Comparison of ENCODE assay signal across 12 cellular contexts in genomic region chr9:127503379-127503921, GRCh38. TPM values are rescaled to one million over a fixed set of nuclear protein-coding genes. Genes with fewer than 3 reads are reported as not detected.
A peak's percentile ranks its signal among the peaks of the same experiment; 100 is the strongest.
DNase-seq lines count a peak whose midpoint lies in the region; ATAC-seq and TF ChIP-seq lines count a peak whose summit lies in the region.
"Had no signal": no experiment of that assay in that cellular context is flagged by ENCODE, and none has a peak within 500 bp of the region (broad histone marks: within the 10 kb centered on the region; RNA-seq: fewer than 3 reads in every experiment).

No MANE protein-coding gene starts in this region.

- intact Hi-C loops in uterus (cut with DNase I; ENCODE audit: low total_unique reads), result loop anchor here (10.0 kb wide), 1 partner anchor 421 kb away; no protein-coding TSS in a partner anchor

- no peaks in the 10 kb centered on the region for H3K4me1 Mint-ChIP-seq in activated T-cell treated with anti-CD3 and anti-CD28 coated beads, Interleukin-2, amount 50 U/mL, for 72 hours (ENCODE audit: low read depth)
- H3K4me1 Mint-ChIP-seq in activated T-cell treated with anti-CD3 and anti-CD28 coated beads, Interleukin-2, amount 50 U/mL, for 24 hours (ENCODE audit: low read depth), result no peaks in the 10 kb centered on the region
- H3K4me1 Mint-ChIP-seq in chondrocyte (ENCODE audit: low read depth), result peaks cover 5% of the 10 kb centered on the region
- H3K4me1 Mint-ChIP-seq: CD8-positive, alpha-beta memory T cell had no signal

- H3K27me3 Mint-ChIP-seq in activated T-cell treated with anti-CD3 and anti-CD28 coated beads, Interleukin-2, amount 50 U/mL, for 72 hours (ENCODE audit: low read depth), result no peaks in the 10 kb centered on the region
- no peaks in the 10 kb centered on the region for H3K27me3 Mint-ChIP-seq in activated T-cell treated with anti-CD3 and anti-CD28 coated beads, Interleukin-2, amount 50 U/mL, for 24 hours
- no peaks in the 10 kb centered on the region for H3K27me3 Mint-ChIP-seq in chondrocyte (ENCODE audit: low read depth)
- H3K27me3 Mint-ChIP-seq: CD8-positive, alpha-beta memory T cell had no signal

- no peak overlapping the region for H2BK15ac ChIP-seq in neuronal stem cell (ENCODE audit: low read length)

- H4K8ac ChIP-seq in neuronal stem cell (ENCODE audit: low read depth, low read length), result peak overlapping the region; percentile 96

- DNase-seq in activated T-cell treated with anti-CD3 and anti-CD28 coated beads, Interleukin-2, amount 50 U/mL, for 72 hours, result no peak
- DNase-seq in activated T-cell treated with anti-CD3 and anti-CD28 coated beads, Interleukin-2, amount 50 U/mL, for 24 hours, result no peak
- DNase-seq in chondrocyte (ENCODE audit: low spot score), result no peak
- no peak for DNase-seq in neuronal stem cell (ENCODE audit: low spot score)
- no peak for DNase-seq in uterus
- DNase-seq: SIG-M5 had no signal

- no CpG with 5 or more reads among the region's 20 CpGs for WGBS in neuronal stem cell (ENCODE audit: extremely low coverage in 2 of 2, insufficient read length in 2 of 2, insufficient replicate concordance in 1 of 2), 2 donors

- ATAC-seq in activated T-cell treated with anti-CD3 and anti-CD28 coated beads, Interleukin-2, amount 50 U/mL, for 72 hours (replicated peaks in 1 of 2), result peak; percentile 25 to 26
- ATAC-seq in HG03175 (IDR thresholded peaks at IDR 0.05; ENCODE audit: unreplicated experiment) (peak; percentile 15), HG02870 (IDR thresholded peaks at IDR 0.05; ENCODE audit: unreplicated experiment) (no peak), GM19467 (IDR thresholded peaks at IDR 0.05; ENCODE audit: unreplicated experiment) (no peak)

- H4K91ac ChIP-seq in neuronal stem cell (ENCODE audit: low read depth, low read length, poor library complexity), result no peak overlapping the region

- peak overlapping the region; percentile 21 for H3K14ac ChIP-seq in neuronal stem cell (ENCODE audit: low read length)

- H3K9me3 Mint-ChIP-seq in activated T-cell treated with anti-CD3 and anti-CD28 coated beads, Interleukin-2, amount 50 U/mL, for 72 hours, result no peaks in the 10 kb centered on the region
- H3K9me3 Mint-ChIP-seq in activated T-cell treated with anti-CD3 and anti-CD28 coated beads, Interleukin-2, amount 50 U/mL, for 24 hours, result no peaks in the 10 kb centered on the region
- H3K9me3 Mint-ChIP-seq in chondrocyte (ENCODE audit: low read depth), result no peaks in the 10 kb centered on the region
- H3K9me3 Mint-ChIP-seq: CD8-positive, alpha-beta memory T cell had no signal

- no peak overlapping the region for H3K27ac Mint-ChIP-seq in activated T-cell treated with anti-CD3 and anti-CD28 coated beads, Interleukin-2, amount 50 U/mL, for 72 hours
- H3K27ac Mint-ChIP-seq in activated T-cell treated with anti-CD3 and anti-CD28 coated beads, Interleukin-2, amount 50 U/mL, for 24 hours, result no peak overlapping the region
- H3K27ac Mint-ChIP-seq in chondrocyte (ENCODE audit: unreplicated experiment), result peak overlapping the region; percentile 5

- H3K36me3 Mint-ChIP-seq in activated T-cell treated with anti-CD3 and anti-CD28 coated beads, Interleukin-2, amount 50 U/mL, for 72 hours (ENCODE audit: insufficient read depth in 2 of 2), result no peaks in the 10 kb centered on the region
- peaks cover 7% of the 10 kb centered on the region for H3K36me3 Mint-ChIP-seq in activated T-cell treated with anti-CD3 and anti-CD28 coated beads, Interleukin-2, amount 50 U/mL, for 24 hours (ENCODE audit: low read depth)
- peaks cover 7% of the 10 kb centered on the region for H3K36me3 Mint-ChIP-seq in chondrocyte (ENCODE audit: low read depth)

- no peak overlapping the region for H2BK12ac ChIP-seq in neuronal stem cell (ENCODE audit: low read length)

- peak overlapping the region; percentile 34 for H3K23ac ChIP-seq in neuronal stem cell (ENCODE audit: low read depth, low read length, poor library complexity)

- no peak overlapping the region for H3K9ac ChIP-seq in neuronal stem cell (ENCODE audit: low read depth, low read length, poor library complexity)
- H3K9ac ChIP-seq: BLaER1 had no signal

- H3K36me3 ChIP-seq in neuronal stem cell (replicated peaks in 1 of 2; ENCODE audit: control insufficient read depth in 2 of 2, insufficient read depth in 2 of 2, low read length in 2 of 2) (peaks cover 6 to 25% of the 10 kb centered on the region in 2 donors), uterus (no peaks in the 10 kb centered on the region)

- no peak overlapping the region for H3K18ac ChIP-seq in neuronal stem cell (ENCODE audit: low read length)

- H2AK5ac ChIP-seq in neuronal stem cell (ENCODE audit: low read depth, low read length), result peak overlapping the region; percentile 63

- peak overlapping the region; percentile 78 for H2BK5ac ChIP-seq in neuronal stem cell (ENCODE audit: low read length)

- no peak overlapping the region for H2AFZ ChIP-seq in neuronal stem cell (ENCODE audit: low read length)

- H3K27me3 ChIP-seq in neuronal stem cell (ENCODE audit: control insufficient read depth in 3 of 3, insufficient read depth in 3 of 3, low read depth in 1 of 3, low read length in 3 of 3) (no peaks in the 10 kb centered on the region), uterus (no peaks in the 10 kb centered on the region)
- H3K27me3 ChIP-seq: BLaER1, Peyer's patch had no signal

- H3K4me2 ChIP-seq in neuronal stem cell (ENCODE audit: insufficient read depth, low read length, poor library complexity, severe bottlenecking), result no peak overlapping the region
- H3K4me2 ChIP-seq: BLaER1 had no signal

- no peak overlapping the region for H2BK120ac ChIP-seq in neuronal stem cell (ENCODE audit: low read depth, low read length)

- H3K9me3 ChIP-seq in neuronal stem cell (replicated peaks in 1 of 2; ENCODE audit: control insufficient read depth in 2 of 2, insufficient read depth in 1 of 2, low read depth in 1 of 2, low read length in 2 of 2) (no peaks in the 10 kb centered on the region), uterus (no peaks in the 10 kb centered on the region)
- H3K9me3 ChIP-seq: BLaER1, Peyer's patch had no signal

- H3K27ac ChIP-seq in neuronal stem cell (replicated peaks; ENCODE audit: low read length) (no peak overlapping the region), uterus (no peak overlapping the region)
- H3K27ac ChIP-seq: BLaER1, Peyer's patch had no signal

- no peak overlapping the region for H3K4me3 ChIP-seq in neuronal stem cell (ENCODE audit: low read length in 2 of 2)
- no peak overlapping the region for H3K4me3 ChIP-seq in uterus
- H3K4me3 ChIP-seq: BLaER1, Peyer's patch had no signal

- no peak for TF ChIP-seq POLR2A in uterus (IDR thresholded peaks at IDR 0.05)

- no peak overlapping the region for H3K4ac ChIP-seq in neuronal stem cell (ENCODE audit: low read length)

- H3K4me3 Mint-ChIP-seq in activated T-cell treated with anti-CD3 and anti-CD28 coated beads, Interleukin-2, amount 50 U/mL, for 72 hours, result no peak overlapping the region
- no peak overlapping the region for H3K4me3 Mint-ChIP-seq in activated T-cell treated with anti-CD3 and anti-CD28 coated beads, Interleukin-2, amount 50 U/mL, for 24 hours
- no peak overlapping the region for H3K4me3 Mint-ChIP-seq in chondrocyte (ENCODE audit: unreplicated experiment)
- H3K4me3 Mint-ChIP-seq: CD8-positive, alpha-beta memory T cell had no signal

- H3K4me1 ChIP-seq in neuronal stem cell (ENCODE audit: control insufficient read depth in 2 of 2, insufficient read depth in 1 of 2, low read depth in 1 of 2, low read length in 2 of 2) (peaks cover 3 to 7% of the 10 kb centered on the region in 2 donors), uterus (no peaks in the 10 kb centered on the region)
- H3K4me1 ChIP-seq: Peyer's patch had no signal

- no peaks in the 10 kb centered on the region for H3K79me1 ChIP-seq in neuronal stem cell (ENCODE audit: low read depth, low read length)

- TF ChIP-seq CTCF in chondrocyte (IDR thresholded peaks at IDR 0.05) (no peak), uterus (IDR thresholded peaks at IDR 0.05) (no peak)

RNA-seq across cellular contexts. Expression of gene LRSAM1, which starts 52.1 kb away (rescaled TPM):
- total RNA-seq in activated T-cell treated with anti-CD3 and anti-CD28 coated beads, Interleukin-2, amount 50 U/mL, for 72 hours, result 10 to 100 TPM; 30.5 to 33.8 TPM
- total RNA-seq in chondrocyte (25.6 to 29.3 TPM (median 27.5 TPM) in 3 replicates), uterus (10 to 100 TPM in 2 of 4 donors, 1 to 10 TPM in 2; 6.5 to 25.9 (median 11.3) TPM)
- polyA plus RNA-seq in neuronal stem cell (2013, experiment 1 of 2), result 7.6 TPM
- 7.2 TPM for polyA plus RNA-seq in neuronal stem cell (2013, experiment 2 of 2)

RNA-seq across cellular contexts. Expression of gene RPL12, which starts 52.2 kb away (rescaled TPM):
- total RNA-seq in activated T-cell treated with anti-CD3 and anti-CD28 coated beads, Interleukin-2, amount 50 U/mL, for 72 hours, result 1,000 to 10,000 TPM; 2,503 to 2,755 TPM
- total RNA-seq in chondrocyte, result 834 to 848 TPM (median 848 TPM) in 3 replicates
- polyA plus RNA-seq in neuronal stem cell (2013, experiment 1 of 2), result 3,244 TPM
- polyA plus RNA-seq in neuronal stem cell (2013, experiment 2 of 2), result 3,233 TPM
- total RNA-seq in uterus, result 1,000 to 10,000 TPM in 3 of 4 donors, 100 to 1,000 TPM in 1; 999 to 4,423 (median 2,373) TPM

Comparison
In these comparisons a context has a peak if more than half of its experiments do, and no peak if none do; other contexts are left out.
1. ATAC-seq: peak in activated T-cell treated with anti-CD3 and anti-CD28 coated beads, Interleukin-2, amount 50 U/mL, for 72 hours (2 of 2) and HG03175 (single experiment); none in HG02870 (single experiment) and GM19467 (single experiment).